Comparison of ENCODE assay signal across 8 cellular contexts in the genomic region with DNA sequence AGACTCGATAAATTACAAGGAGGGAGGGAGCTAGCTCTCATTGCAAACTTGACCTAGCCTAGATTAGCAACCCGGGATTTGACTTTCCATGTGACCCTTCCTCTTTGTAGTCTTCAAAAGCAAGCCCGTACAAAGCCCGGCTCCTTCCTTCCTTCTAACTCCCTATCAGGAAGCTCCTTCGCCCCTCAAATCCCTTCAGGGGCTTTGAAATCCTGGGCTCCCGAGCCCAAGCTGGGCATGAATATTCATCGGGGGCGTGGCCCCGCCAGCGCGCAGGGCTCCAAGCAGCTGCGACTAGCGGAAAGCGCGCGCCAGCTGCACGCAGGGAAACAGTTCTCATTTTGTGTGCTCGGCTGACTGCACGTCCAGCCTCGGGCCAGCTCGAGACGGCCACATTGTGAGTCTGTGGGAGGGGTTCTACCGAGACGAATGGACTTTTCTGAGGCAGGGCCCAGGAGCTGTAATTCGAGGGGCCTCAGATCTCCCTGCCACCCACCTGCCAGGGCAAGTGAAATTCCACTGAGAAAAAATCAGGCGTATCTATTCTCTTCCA.
DNase-seq lines count a peak whose midpoint lies in the region; ATAC-seq, FAIRE-seq and TF ChIP-seq lines count a peak whose summit lies in the region.

No MANE protein-coding gene starts in this region.

- no peaks in the 10 kb centered on the region for H3K36me3 Mint-ChIP-seq in astrocyte (ENCODE audit: low read depth, unreplicated experiment)

- TF ChIP-seq CTCF in GM12865 (IDR thresholded peaks at IDR 0.05; ENCODE audit: insufficient read depth, low read depth, low read length, missing control alignments) (no peak), NB4 (IDR thresholded peaks at IDR 0.05; ENCODE audit: low read depth, low read length) (no peak), astrocyte (IDR thresholded peaks at IDR 0.05; ENCODE audit: insufficient read depth, low read depth, low read length) (no peak), prostate gland (IDR thresholded peaks at IDR 0.05) (peak in 2 of 4 experiments; percentile 8)

- TF ChIP-seq POLR2A in NB4 (IDR thresholded peaks at IDR 0.05; ENCODE audit: extremely low read depth, insufficient read length) = peak; percentile 50
- TF ChIP-seq POLR2A in prostate gland (IDR thresholded peaks at IDR 0.05) = peak; percentile 45

- H3K9me3 ChIP-seq in astrocyte (ENCODE audit: insufficient read depth, low read depth, low read length) (no peaks in the 10 kb centered on the region), prostate gland (no peaks in the 10 kb centered on the region)

- ATAC-seq in HG02588 (IDR thresholded peaks at IDR 0.05; ENCODE audit: unreplicated experiment) = peak; percentile 97

- H3K27me3 Mint-ChIP-seq in astrocyte (ENCODE audit: low read depth, unreplicated experiment) = peaks cover under 1% of the 10 kb centered on the region

- H3K9ac ChIP-seq in astrocyte (ENCODE audit: low read length) = peak overlapping the region; percentile 57

- H3K27ac Mint-ChIP-seq in astrocyte (ENCODE audit: unreplicated experiment) = peak overlapping the region; percentile 84

- peak overlapping the region; percentile 91 for H3K4me2 ChIP-seq in astrocyte (ENCODE audit: low read length)

- peak overlapping the region; percentile 79 for H2AFZ ChIP-seq in astrocyte (ENCODE audit: low read depth, low read length)

- WGBS in prostate gland = under 1% methylated on average over 25 of the region's 26 CpGs

- H4K20me1 ChIP-seq in astrocyte (ENCODE audit: insufficient read depth, low read length) = no peaks in the 10 kb centered on the region

- H3K36me3 ChIP-seq in astrocyte (ENCODE audit: insufficient read depth, low read length) (no peaks in the 10 kb centered on the region), prostate gland (no peaks in the 10 kb centered on the region)

- H3K4me1 Mint-ChIP-seq in astrocyte (ENCODE audit: low read depth, unreplicated experiment) = peaks cover 11% of the 10 kb centered on the region

- no peaks in the 10 kb centered on the region for H3K9me3 Mint-ChIP-seq in astrocyte (ENCODE audit: unreplicated experiment)

- H3K4me1 ChIP-seq in astrocyte (ENCODE audit: insufficient read depth, low read length) (peaks cover 8% of the 10 kb centered on the region), prostate gland (replicated peaks) (no peaks in the 10 kb centered on the region)

- FAIRE-seq in astrocyte (lab: Jason Lieb, UNC) = peak; percentile 17

- H3K4me3 ChIP-seq in GM12865 (ENCODE audit: low read depth, low read length) (peak overlapping the region; percentile 60), NB4 (ENCODE audit: low read depth, low read length) (peak overlapping the region; percentile 65), astrocyte (ENCODE audit: insufficient read depth, low read depth, low read length) (peak overlapping the region; percentile 62), prostate gland (peak overlapping the region; percentile 27 to 28)

- H3K4me3 Mint-ChIP-seq in astrocyte (ENCODE audit: unreplicated experiment) = peak overlapping the region; percentile 85

- H3K27ac ChIP-seq in astrocyte (ENCODE audit: low read depth, low read length) = no peak overlapping the region
- peak overlapping the region; percentile 60 to 63 for H3K27ac ChIP-seq in prostate gland

- no peaks in the 10 kb centered on the region for H3K79me2 ChIP-seq in astrocyte (ENCODE audit: insufficient read depth, low read length)

- intact Hi-C loops in prostate gland (cut with DNase I) = no loop called here

- DNase-seq in GM12865 (ENCODE audit: low read depth) (peak; percentile 76), NB4 (ENCODE audit: low read depth) (peak; percentile 86), SW480 (ENCODE audit: low spot score) (peak; percentile 78), astrocyte (ENCODE audit: low read depth) (peak; percentile 51), hepatic stellate cell (ENCODE audit: low spot score) (peak; percentile 65), prostate gland (ENCODE audit: low spot score) (peak; percentile 71), NCI-H1048 (lab: John Stamatoyannopoulos, UW) (no peak)

- peaks cover 7% of the 10 kb centered on the region for H3K27me3 ChIP-seq in astrocyte (ENCODE audit: insufficient read depth, low read length)
- H3K27me3 ChIP-seq in prostate gland (replicated peaks; ENCODE audit: insufficient read depth) = no peaks in the 10 kb centered on the region
